Comparison of ENCODE assay signal across 23 cellular contexts in genomic region chr5:59779453-59779852, GRCh38.
"Had no signal": no experiment of that assay in that cellular context is flagged by ENCODE, and none has a peak within 500 bp of the region (broad histone marks: within the 10 kb centered on the region; RNA-seq: fewer than 3 reads in every experiment).

No MANE protein-coding gene starts in this region.

- FAIRE-seq: colon, endothelial cell of umbilical vein, frontal cortex, keratinocyte had no signal

- ATAC-seq: foreskin keratinocyte, gastroesophageal sphincter, heart left ventricle, left cardiac atrium, left lung, left ventricle myocardium superior, lower lobe of right lung, mucosa of descending colon had no signal

- H3K9me3 ChIP-seq: esophagus muscularis mucosa, gastroesophageal sphincter, heart left ventricle, left lung, lower lobe of right lung, mucosa of descending colon had no signal

- H3K36me3 ChIP-seq: esophagus muscularis mucosa, gastroesophageal sphincter, heart left ventricle, left lung, lower lobe of right lung had no signal

- H2AFZ ChIP-seq: hepatocyte had no signal

- H3K79me2 ChIP-seq: hepatocyte had no signal

- H3K27me3 ChIP-seq: dorsolateral prefrontal cortex, esophagus muscularis mucosa, foreskin keratinocyte, gastroesophageal sphincter, heart left ventricle, hepatocyte, left lung had no signal

- H3K4me3 ChIP-seq: coronary artery, dorsolateral prefrontal cortex, esophagus muscularis mucosa, gastroesophageal sphincter, heart left ventricle, hepatocyte, left lung, lower lobe of right lung, mucosa of descending colon had no signal

- H3K27ac ChIP-seq: coronary artery, dorsolateral prefrontal cortex, esophagus muscularis mucosa, foreskin keratinocyte, gastroesophageal sphincter, heart left ventricle, hepatocyte, left lung, lower lobe of right lung had no signal

- DNase-seq: dermis blood vessel endothelial cell; dorsolateral prefrontal cortex; effector CD4-positive, alpha-beta T cell; effector memory CD4-positive, alpha-beta T cell; foreskin keratinocyte; heart left ventricle; hypothalamus; immature natural killer cell; left cardiac atrium; left lung; left ventricle myocardium superior; lower lobe of right lung; mesenchymal stem cell; mucosa of descending colon; naive B cell had no signal

- H3K4me1 ChIP-seq: esophagus muscularis mucosa, gastroesophageal sphincter, heart left ventricle, left lung, lower lobe of right lung had no signal

- H3K4me2 ChIP-seq: hepatocyte had no signal
